Comparison of ENCODE assay signal across 23 cellular contexts in genomic region chr17:80443498-80443897, GRCh38. TPM values are rescaled to one million over a fixed set of nuclear protein-coding genes. Genes with fewer than 3 reads are reported as not detected.
"Had no signal": no experiment of that assay in that cellular context is flagged by ENCODE, and none has a peak within 500 bp of the region (broad histone marks: within the 10 kb centered on the region; RNA-seq: fewer than 3 reads in every experiment).

No MANE protein-coding gene starts in this region.

- H3K36me3 ChIP-seq: colonic mucosa, gastrocnemius medialis, left ventricle myocardium inferior, lower lobe of right lung, right atrium auricular region, sigmoid colon had no signal

- H3K4me1 ChIP-seq: colonic mucosa, gastrocnemius medialis, left ventricle myocardium inferior, lower lobe of right lung, parathyroid adenoma, right atrium auricular region, sigmoid colon, testis, tibial artery had no signal

- H3K27me3 ChIP-seq: colonic mucosa, gastrocnemius medialis, right atrium auricular region, sigmoid colon, testis had no signal

- DNase-seq: colonic mucosa; effector CD8-positive, alpha-beta T cell; foreskin fibroblast; gastrocnemius medialis; left cardiac atrium; left ventricle myocardium inferior; lower lobe of right lung; natural killer cell; sigmoid colon; spleen; stimulated activated CD4-positive, alpha-beta T cell treated with anti-CD3 and anti-CD28 coated beads, Interleukin-4, amount 100 ng/mL, for 4 hours; stimulated activated naive CD8-positive, alpha-beta T cell treated with anti-CD3 and anti-CD28 coated beads, Interleukin-15, Interleukin-2, amounts not matched to agents 100 U/mL and 50 U/mL, for 24 hours; testis; tibial artery had no signal

- H3K9me3 ChIP-seq: colonic mucosa, gastrocnemius medialis, left ventricle myocardium inferior, lower lobe of right lung, right atrium auricular region, sigmoid colon, spleen, testis, tibial artery had no signal

- H3K27ac ChIP-seq: colonic mucosa, epithelial cell of prostate, gastrocnemius medialis, hepatocyte, left ventricle myocardium inferior, lower lobe of right lung, parathyroid adenoma, right atrium auricular region, sigmoid colon, spleen, testis, tibial artery had no signal

- H3K79me2 ChIP-seq: hepatocyte had no signal

- FAIRE-seq: islet of Langerhans had no signal

- H3K4me2 ChIP-seq: hepatocyte had no signal

- H2AFZ ChIP-seq: hepatocyte, parathyroid adenoma had no signal

- ATAC-seq: esophagus mucosa; gastrocnemius medialis; left cardiac atrium; lower lobe of right lung; natural killer cell; stimulated activated memory B cell treated with anti-CD40 and anti-IgM and Interleukin-4, amounts not matched to agents 10 μg/mL and 1 μg/mL and 100 μg/mL, for 72 hours; stimulated activated naive CD8-positive, alpha-beta T cell treated with anti-CD3 and anti-CD28 coated beads, Interleukin-15, Interleukin-2, amounts not matched to agents 100 U/mL and 50 U/mL, for 24 hours had no signal

- H3K4me3 ChIP-seq: colonic mucosa, gastrocnemius medialis, hepatocyte, left ventricle myocardium inferior, lower lobe of right lung, right atrium auricular region, sigmoid colon, spleen, testis, tibial artery had no signal

- H3K9ac ChIP-seq: parathyroid adenoma had no signal

RNA-seq across cellular contexts. Expression of gene NPTX1, which starts 32.9 kb away (rescaled TPM):
- total RNA-seq: esophagus mucosa, kidney epithelial cell, left cardiac atrium, left ventricle myocardium inferior, progenitor cell of endocrine pancreas, right atrium auricular region had no signal
